ENCODE assay signal across 29 cellular contexts in genomic region chr2:119897996-119898395, GRCh38.
"Had no signal": no experiment of that assay in that cellular context is flagged by ENCODE, and none has a peak within 500 bp of the region (broad histone marks: within the 10 kb centered on the region; RNA-seq: fewer than 3 reads in every experiment).

No MANE protein-coding gene starts in this region.

- DNase-seq: hippocampal formation; kidney; left colon; left lung; lower lobe of right lung; mammary epithelial cell; mesenchymal stem cell; naive B cell; natural killer cell; nephron progenitor cell; occipital lobe; psoas muscle; right lobe of liver; stimulated activated CD4-positive, alpha-beta T cell treated with anti-CD3 and anti-CD28 coated beads, Interleukin-1b, Interleukin-23, amount 100 ng/mL, for 48 hours; stimulated activated CD4-positive, alpha-beta T cell treated with anti-CD3 and anti-CD28 coated beads, Interleukin-2, amount 100 ng/mL, for 48 hours; stimulated activated CD4-positive, alpha-beta T cell treated with anti-CD3 and anti-CD28 coated beads, Interleukin-4, amount 100 ng/mL, for 4 hours; stimulated activated CD8-positive, alpha-beta memory T cell treated with anti-CD3 and anti-CD28 coated beads, Interleukin-4, amount 100 ng/mL, for 48 hours; stimulated activated naive CD8-positive, alpha-beta T cell treated with anti-CD3 and anti-CD28 coated beads, Interleukin-15, Interleukin-2, amounts not matched to agents 100 U/mL and 50 U/mL, for 24 hours; stomach; testis; thyroid gland; transverse colon; upper lobe of left lung had no signal

- H3K4me1 ChIP-seq: left lung, lower lobe of right lung, neural progenitor cell, parathyroid adenoma, psoas muscle, right atrium auricular region, right lobe of liver, stomach, testis, thyroid gland, transverse colon, upper lobe of left lung, vagina had no signal

- H3K27ac ChIP-seq: left lung, lower lobe of right lung, neural progenitor cell, neutrophil, parathyroid adenoma, psoas muscle, right atrium auricular region, right lobe of liver, stomach, testis, thyroid gland, transverse colon, upper lobe of left lung, vagina had no signal

- FAIRE-seq: kidney had no signal

- H3K4me3 ChIP-seq: left lung, lower lobe of right lung, neural progenitor cell, psoas muscle, right atrium auricular region, right lobe of liver, smooth muscle cell, stomach, testis, thyroid gland, transverse colon, upper lobe of left lung, vagina had no signal

- H3K36me3 ChIP-seq: neural progenitor cell, neutrophil, right lobe of liver had no signal

- H3K9me3 ChIP-seq: left lung, lower lobe of right lung, neutrophil, psoas muscle, right atrium auricular region, right lobe of liver, stomach, testis, thyroid gland, transverse colon, upper lobe of left lung, vagina had no signal
